In the genomic region with DNA sequence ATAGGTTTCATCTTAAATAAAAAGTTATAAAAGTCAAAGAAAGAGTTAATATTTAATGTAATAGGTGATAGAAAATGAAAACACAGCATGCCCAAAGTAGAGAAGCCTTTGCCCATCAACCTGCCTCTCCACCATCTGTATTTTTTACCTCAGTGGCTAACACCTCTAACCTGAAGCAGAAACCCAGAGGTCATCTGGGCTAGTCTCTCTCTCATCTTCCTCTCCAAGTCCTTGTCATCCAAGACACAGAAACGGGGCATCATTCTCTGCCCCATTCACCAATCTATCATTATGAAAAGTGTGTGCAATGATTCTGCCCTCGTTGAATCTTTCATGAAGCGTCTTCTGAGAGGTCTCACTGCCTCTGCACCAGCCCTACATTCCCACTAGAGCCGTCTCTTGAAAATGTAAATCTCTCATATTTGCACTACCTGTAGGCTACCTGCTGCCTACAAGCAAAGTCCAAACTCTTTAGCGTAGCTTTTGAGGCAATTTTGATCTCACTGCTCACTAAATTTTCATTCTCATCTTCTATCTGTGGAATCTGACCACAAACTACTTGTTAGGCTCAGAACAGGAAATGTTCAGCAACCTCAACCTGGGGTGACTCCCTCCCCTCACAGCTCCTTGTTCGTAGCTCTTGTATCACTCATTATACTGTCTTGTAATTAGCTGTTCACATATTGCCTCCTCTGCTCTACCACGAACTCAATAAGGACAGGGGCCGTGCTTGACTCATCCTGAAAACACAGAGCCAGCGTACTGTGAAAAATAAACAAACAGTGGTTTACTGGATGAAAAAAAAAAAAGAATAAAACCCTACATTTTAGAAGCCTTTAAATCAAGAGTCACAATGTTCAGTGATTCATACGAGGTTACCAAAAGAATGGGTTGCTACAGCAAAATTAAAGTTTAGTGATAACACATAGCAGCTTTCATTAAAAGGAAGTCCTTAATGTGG, we compare ENCODE assay signal across 8 cellular contexts.
DNase-seq lines count a peak whose midpoint lies in the region; ATAC-seq lines count a peak whose summit lies in the region.

No MANE protein-coding gene starts in this region.

- H3K36me3 Mint-ChIP-seq in T-helper 17 cell (ENCODE audit: low read depth) = no peaks in the 10 kb centered on the region

- H3K4me1 Mint-ChIP-seq in T-helper 17 cell = peaks cover 17% of the 10 kb centered on the region

- peak in 2 of 3 donors; percentile 8 to 23 for DNase-seq in T-helper 17 cell
- DNase-seq in dedifferentiated amniotic fluid mesenchymal stem cell (ENCODE audit: extremely low spot score) = peak; percentile 33
- DNase-seq in AG08395 (ENCODE audit: low spot score) = no peak
- DNase-seq in left colon = no peak
- no peak for DNase-seq in NOMO-1 (lab: John Stamatoyannopoulos, UW; ENCODE audit: unreplicated experiment in 2 of 2)
- no peak for DNase-seq in medulla oblongata (ENCODE audit: extremely low spot score)

- ATAC-seq in GM18499 (IDR thresholded peaks at IDR 0.05; ENCODE audit: insufficient read depth, unreplicated experiment) (peak; percentile 94), HG02678 (IDR thresholded peaks at IDR 0.05; ENCODE audit: unreplicated experiment) (peak; percentile 64), T-helper 17 cell (peak; percentile 97), left colon (no peak)

- intact Hi-C loops in left colon (cut with DNase I, micrococcal nuclease) = no loop called here

- H3K4me3 Mint-ChIP-seq in T-helper 17 cell = peak overlapping the region; percentile 90

- H3K27me3 Mint-ChIP-seq in T-helper 17 cell = no peaks in the 10 kb centered on the region

- no peaks in the 10 kb centered on the region for H3K9me3 ChIP-seq in T-helper 17 cell (ENCODE audit: control insufficient read depth, low read length, poor library complexity, severe bottlenecking)

- H3K27ac Mint-ChIP-seq in T-helper 17 cell = peak overlapping the region; percentile 91

Comparison
In these comparisons a context has a peak if more than half of its experiments do, and no peak if none do; other contexts are left out.
1. DNase-seq: peak in T-helper 17 cell (2 of 3) and dedifferentiated amniotic fluid mesenchymal stem cell (single experiment); none in AG08395 (single experiment), left colon (0 of 2), NOMO-1 (0 of 2) and medulla oblongata (single experiment).